In genomic region chr14:105097797-105098127, GRCh38 we compare ENCODE assay signal across 27 cellular contexts. TPM values are rescaled to one million over a fixed set of nuclear protein-coding genes. Genes with fewer than 3 reads are reported as not detected.
"Had no signal": no experiment of that assay in that cellular context is flagged by ENCODE, and none has a peak within 500 bp of the region (broad histone marks: within the 10 kb centered on the region; RNA-seq: fewer than 3 reads in every experiment).

No MANE protein-coding gene starts in this region.

- H3K9me3 ChIP-seq: esophagus squamous epithelium, left lung, pancreas, upper lobe of left lung had no signal

- ATAC-seq: heart right ventricle; left cardiac atrium; left lung; naive thymus-derived CD8-positive, alpha-beta T cell; pancreas; right cardiac atrium; stimulated activated memory B cell treated with anti-CD40 and anti-IgM and Interleukin-4, amounts not matched to agents 10 μg/mL and 1 μg/mL and 100 μg/mL, for 72 hours; stimulated activated naive CD8-positive, alpha-beta T cell treated with anti-CD3 and anti-CD28 coated beads, Interleukin-15, Interleukin-2, amounts not matched to agents 100 U/mL and 50 U/mL, for 24 hours had no signal

- H3K36me3 ChIP-seq: esophagus squamous epithelium, heart right ventricle, left lung, pancreas, spleen, thoracic aorta, tibial nerve, upper lobe of left lung had no signal

- DNase-seq: dermis blood vessel endothelial cell; effector memory CD4-positive, alpha-beta T cell; esophagus squamous epithelium; foreskin melanocyte; glutamatergic neuron; heart right ventricle; hypothalamus; left cardiac atrium; mesendoderm; naive thymus-derived CD8-positive, alpha-beta T cell; nephron progenitor cell; occipital lobe; right cardiac atrium; stimulated activated CD4-positive, alpha-beta T cell treated with anti-CD3 and anti-CD28 coated beads, Interleukin-4, amount 100 ng/mL, for 4 hours; stimulated activated naive CD8-positive, alpha-beta T cell treated with anti-CD3 and anti-CD28 coated beads, Interleukin-15, Interleukin-2, amounts not matched to agents 100 U/mL and 50 U/mL, for 24 hours; substantia nigra; upper lobe of left lung had no signal

- H3K4me3 ChIP-seq: coronary artery, esophagus squamous epithelium, heart right ventricle, left lung, pancreas, skin epidermis, spleen, thoracic aorta, tibial nerve, upper lobe of left lung had no signal

- H3K27ac ChIP-seq: coronary artery, heart right ventricle, left lung, pancreas, spleen, thoracic aorta, tibial nerve, upper lobe of left lung had no signal

- H3K27me3 ChIP-seq: pancreas, tibial nerve had no signal

RNA-seq across cellular contexts. Expression of gene GPR132, which starts 32.5 kb away (rescaled TPM):
- total RNA-seq: endothelial cell of umbilical vein, myocyte had no signal
- polyA plus RNA-seq: endothelial cell of umbilical vein had no signal
